Comparison of ENCODE assay signal across 25 cellular contexts in the genomic region with DNA sequence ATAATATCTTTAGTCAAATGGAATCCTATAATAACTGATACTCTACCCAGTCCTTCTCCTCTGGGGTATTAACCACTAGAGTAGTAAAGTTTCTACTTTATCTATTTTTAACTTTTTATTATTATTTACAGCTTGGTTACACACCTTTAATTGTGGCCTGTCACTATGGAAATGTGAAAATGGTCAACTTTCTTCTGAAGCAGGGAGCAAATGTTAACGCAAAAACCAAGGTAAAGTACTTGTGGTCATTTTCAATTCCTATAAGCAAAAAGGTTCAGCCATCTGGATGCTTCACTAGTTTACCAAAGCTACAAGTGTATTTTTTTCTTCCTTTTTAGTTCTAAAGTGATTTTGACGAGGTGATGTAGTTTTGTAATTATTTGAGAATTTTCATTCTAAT.
"Had no signal": no experiment of that assay in that cellular context is flagged by ENCODE, and none has a peak within 500 bp of the region (broad histone marks: within the 10 kb centered on the region; RNA-seq: fewer than 3 reads in every experiment).

No MANE protein-coding gene starts in this region.

- H3K4me3 ChIP-seq: esophagus squamous epithelium, gastrocnemius medialis, heart right ventricle, left lung, lower lobe of right lung, mucosa of descending colon had no signal

- H3K4me1 ChIP-seq: gastrocnemius medialis, lower lobe of right lung had no signal

- H3K36me3 ChIP-seq: esophagus squamous epithelium, left lung, lower lobe of right lung had no signal

- DNase-seq: cortex of kidney; effector CD8-positive, alpha-beta T cell; effector memory CD8-positive, alpha-beta T cell; endodermal cell; erythroblast; esophagus squamous epithelium; foreskin melanocyte; gastrocnemius medialis; glutamatergic neuron; head of caudate nucleus; heart right ventricle; hippocampal formation; left cardiac atrium; left lung; left ventricle myocardium superior; lower lobe of right lung; mesenchymal stem cell; mucosa of descending colon; naive B cell; naive thymus-derived CD8-positive, alpha-beta T cell had no signal

- H3K9me3 ChIP-seq: esophagus squamous epithelium, gastrocnemius medialis, heart right ventricle, left lung, lower lobe of right lung, mucosa of descending colon had no signal

- H3K27me3 ChIP-seq: esophagus squamous epithelium, gastrocnemius medialis, heart right ventricle, left lung had no signal

- ATAC-seq: effector memory CD8-positive, alpha-beta T cell; esophagus mucosa; gastrocnemius medialis; heart right ventricle; left cardiac atrium; left lung; left ventricle myocardium superior; lower lobe of right lung; mucosa of descending colon; naive thymus-derived CD8-positive, alpha-beta T cell had no signal

- FAIRE-seq: endometrium, islet of Langerhans, keratinocyte had no signal

- H3K27ac ChIP-seq: epithelial cell of prostate, esophagus squamous epithelium, gastrocnemius medialis, heart right ventricle, left lung, lower lobe of right lung had no signal
